In the genomic region with DNA sequence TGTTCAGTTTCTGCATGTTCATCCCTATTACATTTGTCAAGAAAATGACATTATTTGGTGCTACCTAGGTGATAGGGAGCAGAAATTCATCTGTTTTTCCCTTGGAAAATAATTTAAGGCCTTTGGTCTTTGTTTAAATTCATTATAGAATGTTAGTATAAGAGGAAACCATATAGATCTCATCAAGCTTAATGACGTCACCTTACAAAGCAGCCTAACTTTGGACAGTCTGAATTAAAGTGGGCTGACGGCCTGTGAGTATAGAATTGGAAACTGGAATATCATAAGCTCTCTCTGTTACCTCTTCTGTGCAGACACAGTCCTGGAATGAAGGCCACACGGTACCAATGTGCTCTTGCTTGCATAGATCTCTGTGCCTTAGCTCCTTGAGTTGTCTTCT, we compare ENCODE assay signal across 6 cellular contexts.
"Had no signal": no experiment of that assay in that cellular context is flagged by ENCODE, and none has a peak within 500 bp of the region (broad histone marks: within the 10 kb centered on the region; RNA-seq: fewer than 3 reads in every experiment).

No MANE protein-coding gene starts in this region.

- FAIRE-seq: HTR-8/SVneo had no signal

- H3K9me3 Mint-ChIP-seq: IgD-negative memory B cell had no signal

- H3K27ac ChIP-seq: HL-60 had no signal

- DNase-seq: IMR-90, KBM-7, KG1 had no signal

- H3K4me3 Mint-ChIP-seq: IgD-negative memory B cell had no signal
